2 cellular contexts compared by ENCODE assay signal in the genomic region with DNA sequence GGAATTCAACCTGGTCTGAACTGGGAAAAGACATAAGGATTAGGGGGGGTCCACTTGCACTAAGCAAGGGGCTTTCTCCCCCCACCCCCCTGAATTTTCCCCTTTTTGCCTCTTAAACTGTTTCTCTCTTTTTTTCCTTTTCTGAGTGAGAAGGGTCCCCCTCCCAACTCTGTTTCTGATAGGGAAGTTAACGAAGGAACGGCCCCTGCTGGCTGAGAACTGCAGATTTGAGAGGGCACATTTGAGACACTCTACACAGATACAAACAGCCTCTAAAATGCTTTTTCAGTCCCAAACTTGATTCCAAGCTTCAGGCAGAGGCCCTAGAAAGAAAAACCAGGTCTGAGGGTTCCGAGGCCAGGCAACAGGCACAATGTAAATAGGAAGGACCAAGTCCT.
TF ChIP-seq lines count a peak whose summit lies in the region.

No MANE protein-coding gene starts in this region.

TF ChIP-seq in GM23338, 12 proteins besides CTCF, POLR2A, EP300 and RAD21 (continued from another document):
- TF ChIP-seq, protein P1, sequence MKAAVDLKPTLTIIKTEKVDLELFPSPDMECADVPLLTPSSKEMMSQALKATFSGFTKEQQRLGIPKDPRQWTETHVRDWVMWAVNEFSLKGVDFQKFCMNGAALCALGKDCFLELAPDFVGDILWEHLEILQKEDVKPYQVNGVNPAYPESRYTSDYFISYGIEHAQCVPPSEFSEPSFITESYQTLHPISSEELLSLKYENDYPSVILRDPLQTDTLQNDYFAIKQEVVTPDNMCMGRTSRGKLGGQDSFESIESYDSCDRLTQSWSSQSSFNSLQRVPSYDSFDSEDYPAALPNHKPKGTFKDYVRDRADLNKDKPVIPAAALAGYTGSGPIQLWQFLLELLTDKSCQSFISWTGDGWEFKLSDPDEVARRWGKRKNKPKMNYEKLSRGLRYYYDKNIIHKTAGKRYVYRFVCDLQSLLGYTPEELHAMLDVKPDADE (IDR thresholded peaks at IDR 0.05) = no peak
- TF ChIP-seq NANOG (IDR thresholded peaks at IDR 0.05; ENCODE audit: borderline replicate concordance) = no peak
- no peak for TF ChIP-seq ZNF114 (CRISPR knock-in tag; IDR thresholded peaks at IDR 0.05)

TF ChIP-seq in GM12878, 131 proteins besides CTCF, POLR2A, EP300 and RAD21 (continued from another document):
- TF ChIP-seq, protein P2, sequence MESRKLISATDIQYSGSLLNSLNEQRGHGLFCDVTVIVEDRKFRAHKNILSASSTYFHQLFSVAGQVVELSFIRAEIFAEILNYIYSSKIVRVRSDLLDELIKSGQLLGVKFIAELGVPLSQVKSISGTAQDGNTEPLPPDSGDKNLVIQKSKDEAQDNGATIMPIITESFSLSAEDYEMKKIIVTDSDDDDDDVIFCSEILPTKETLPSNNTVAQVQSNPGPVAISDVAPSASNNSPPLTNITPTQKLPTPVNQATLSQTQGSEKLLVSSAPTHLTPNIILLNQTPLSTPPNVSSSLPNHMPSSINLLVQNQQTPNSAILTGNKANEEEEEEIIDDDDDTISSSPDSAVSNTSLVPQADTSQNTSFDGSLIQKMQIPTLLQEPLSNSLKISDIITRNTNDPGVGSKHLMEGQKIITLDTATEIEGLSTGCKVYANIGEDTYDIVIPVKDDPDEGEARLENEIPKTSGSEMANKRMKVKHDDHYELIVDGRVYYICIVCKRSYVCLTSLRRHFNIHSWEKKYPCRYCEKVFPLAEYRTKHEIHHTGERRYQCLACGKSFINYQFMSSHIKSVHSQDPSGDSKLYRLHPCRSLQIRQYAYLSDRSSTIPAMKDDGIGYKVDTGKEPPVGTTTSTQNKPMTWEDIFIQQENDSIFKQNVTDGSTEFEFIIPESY (IDR thresholded peaks at IDR 0.05) = no peak
- TF ChIP-seq EGR1 (IDR thresholded peaks at IDR 0.05; ENCODE audit: borderline replicate concordance in 1 of 2, low read depth in 2 of 2, low read length in 2 of 2) (no peak), ZSCAN29 (IDR thresholded peaks at IDR 0.05) (no peak), SMC3 (IDR thresholded peaks at IDR 0.05; ENCODE audit: borderline replicate concordance, low read length) (no peak), HDAC2 (IDR thresholded peaks at IDR 0.05) (no peak), HDGF (IDR thresholded peaks at IDR 0.05) (no peak), SKIL (IDR thresholded peaks at IDR 0.05; ENCODE audit: low read depth, poor library complexity, severe bottlenecking) (no peak), CHD2 (IDR thresholded peaks at IDR 0.05; ENCODE audit: borderline replicate concordance, low read depth, low read length) (no peak), REST (IDR thresholded peaks at IDR 0.05; ENCODE audit: low read depth, low read length) (no peak), TARDBP (IDR thresholded peaks at IDR 0.05; ENCODE audit: borderline replicate concordance) (no peak)
- TF ChIP-seq, protein P3, sequence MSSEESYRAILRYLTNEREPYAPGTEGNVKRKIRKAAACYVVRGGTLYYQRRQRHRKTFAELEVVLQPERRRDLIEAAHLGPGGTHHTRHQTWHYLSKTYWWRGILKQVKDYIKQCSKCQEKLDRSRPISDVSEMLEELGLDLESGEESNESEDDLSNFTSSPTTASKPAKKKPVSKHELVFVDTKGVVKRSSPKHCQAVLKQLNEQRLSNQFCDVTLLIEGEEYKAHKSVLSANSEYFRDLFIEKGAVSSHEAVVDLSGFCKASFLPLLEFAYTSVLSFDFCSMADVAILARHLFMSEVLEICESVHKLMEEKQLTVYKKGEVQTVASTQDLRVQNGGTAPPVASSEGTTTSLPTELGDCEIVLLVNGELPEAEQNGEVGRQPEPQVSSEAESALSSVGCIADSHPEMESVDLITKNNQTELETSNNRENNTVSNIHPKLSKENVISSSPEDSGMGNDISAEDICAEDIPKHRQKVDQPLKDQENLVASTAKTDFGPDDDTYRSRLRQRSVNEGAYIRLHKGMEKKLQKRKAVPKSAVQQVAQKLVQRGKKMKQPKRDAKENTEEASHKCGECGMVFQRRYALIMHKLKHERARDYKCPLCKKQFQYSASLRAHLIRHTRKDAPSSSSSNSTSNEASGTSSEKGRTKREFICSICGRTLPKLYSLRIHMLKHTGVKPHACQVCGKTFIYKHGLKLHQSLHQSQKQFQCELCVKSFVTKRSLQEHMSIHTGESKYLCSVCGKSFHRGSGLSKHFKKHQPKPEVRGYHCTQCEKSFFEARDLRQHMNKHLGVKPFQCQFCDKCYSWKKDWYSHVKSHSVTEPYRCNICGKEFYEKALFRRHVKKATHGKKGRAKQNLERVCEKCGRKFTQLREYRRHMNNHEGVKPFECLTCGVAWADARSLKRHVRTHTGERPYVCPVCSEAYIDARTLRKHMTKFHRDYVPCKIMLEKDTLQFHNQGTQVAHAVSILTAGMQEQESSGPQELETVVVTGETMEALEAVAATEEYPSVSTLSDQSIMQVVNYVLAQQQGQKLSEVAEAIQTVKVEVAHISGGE (CRISPR knock-in tag; IDR thresholded peaks at IDR 0.05) = no peak
- TF ChIP-seq, protein P4, sequence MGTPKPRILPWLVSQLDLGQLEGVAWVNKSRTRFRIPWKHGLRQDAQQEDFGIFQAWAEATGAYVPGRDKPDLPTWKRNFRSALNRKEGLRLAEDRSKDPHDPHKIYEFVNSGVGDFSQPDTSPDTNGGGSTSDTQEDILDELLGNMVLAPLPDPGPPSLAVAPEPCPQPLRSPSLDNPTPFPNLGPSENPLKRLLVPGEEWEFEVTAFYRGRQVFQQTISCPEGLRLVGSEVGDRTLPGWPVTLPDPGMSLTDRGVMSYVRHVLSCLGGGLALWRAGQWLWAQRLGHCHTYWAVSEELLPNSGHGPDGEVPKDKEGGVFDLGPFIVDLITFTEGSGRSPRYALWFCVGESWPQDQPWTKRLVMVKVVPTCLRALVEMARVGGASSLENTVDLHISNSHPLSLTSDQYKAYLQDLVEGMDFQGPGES (IDR thresholded peaks at IDR 0.05) = no peak
- TF ChIP-seq, protein P5, sequence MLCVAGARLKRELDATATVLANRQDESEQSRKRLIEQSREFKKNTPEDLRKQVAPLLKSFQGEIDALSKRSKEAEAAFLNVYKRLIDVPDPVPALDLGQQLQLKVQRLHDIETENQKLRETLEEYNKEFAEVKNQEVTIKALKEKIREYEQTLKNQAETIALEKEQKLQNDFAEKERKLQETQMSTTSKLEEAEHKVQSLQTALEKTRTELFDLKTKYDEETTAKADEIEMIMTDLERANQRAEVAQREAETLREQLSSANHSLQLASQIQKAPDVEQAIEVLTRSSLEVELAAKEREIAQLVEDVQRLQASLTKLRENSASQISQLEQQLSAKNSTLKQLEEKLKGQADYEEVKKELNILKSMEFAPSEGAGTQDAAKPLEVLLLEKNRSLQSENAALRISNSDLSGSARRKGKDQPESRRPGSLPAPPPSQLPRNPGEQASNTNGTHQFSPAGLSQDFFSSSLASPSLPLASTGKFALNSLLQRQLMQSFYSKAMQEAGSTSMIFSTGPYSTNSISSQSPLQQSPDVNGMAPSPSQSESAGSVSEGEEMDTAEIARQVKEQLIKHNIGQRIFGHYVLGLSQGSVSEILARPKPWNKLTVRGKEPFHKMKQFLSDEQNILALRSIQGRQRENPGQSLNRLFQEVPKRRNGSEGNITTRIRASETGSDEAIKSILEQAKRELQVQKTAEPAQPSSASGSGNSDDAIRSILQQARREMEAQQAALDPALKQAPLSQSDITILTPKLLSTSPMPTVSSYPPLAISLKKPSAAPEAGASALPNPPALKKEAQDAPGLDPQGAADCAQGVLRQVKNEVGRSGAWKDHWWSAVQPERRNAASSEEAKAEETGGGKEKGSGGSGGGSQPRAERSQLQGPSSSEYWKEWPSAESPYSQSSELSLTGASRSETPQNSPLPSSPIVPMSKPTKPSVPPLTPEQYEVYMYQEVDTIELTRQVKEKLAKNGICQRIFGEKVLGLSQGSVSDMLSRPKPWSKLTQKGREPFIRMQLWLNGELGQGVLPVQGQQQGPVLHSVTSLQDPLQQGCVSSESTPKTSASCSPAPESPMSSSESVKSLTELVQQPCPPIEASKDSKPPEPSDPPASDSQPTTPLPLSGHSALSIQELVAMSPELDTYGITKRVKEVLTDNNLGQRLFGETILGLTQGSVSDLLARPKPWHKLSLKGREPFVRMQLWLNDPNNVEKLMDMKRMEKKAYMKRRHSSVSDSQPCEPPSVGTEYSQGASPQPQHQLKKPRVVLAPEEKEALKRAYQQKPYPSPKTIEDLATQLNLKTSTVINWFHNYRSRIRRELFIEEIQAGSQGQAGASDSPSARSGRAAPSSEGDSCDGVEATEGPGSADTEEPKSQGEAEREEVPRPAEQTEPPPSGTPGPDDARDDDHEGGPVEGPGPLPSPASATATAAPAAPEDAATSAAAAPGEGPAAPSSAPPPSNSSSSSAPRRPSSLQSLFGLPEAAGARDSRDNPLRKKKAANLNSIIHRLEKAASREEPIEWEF (IDR thresholded peaks at IDR 0.05; ENCODE audit: insufficient replicate concordance, low read depth, low read length) = no peak
